ENCODE assay signal across 16 cellular contexts in the genomic region with DNA sequence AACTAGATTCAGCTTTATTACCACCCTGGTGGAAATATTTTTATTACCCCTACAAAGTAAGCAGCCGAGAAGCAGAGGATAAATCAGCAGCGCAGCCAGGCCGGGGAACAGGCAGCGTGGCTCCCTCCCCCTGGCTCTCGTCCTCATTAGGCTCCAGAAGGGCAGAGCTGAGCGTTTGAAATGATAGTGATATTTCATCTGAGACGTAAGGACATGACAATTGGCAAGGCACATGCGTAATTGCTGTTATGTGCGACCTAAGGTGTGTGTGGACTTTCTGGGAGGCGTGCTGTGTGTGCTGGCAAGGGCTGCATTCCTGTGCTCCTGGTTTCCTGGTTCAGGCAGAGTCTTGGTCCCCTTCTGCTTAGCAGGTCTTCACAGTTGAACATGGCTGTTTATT.
"Had no signal": no experiment of that assay in that cellular context is flagged by ENCODE, and none has a peak within 500 bp of the region (broad histone marks: within the 10 kb centered on the region; RNA-seq: fewer than 3 reads in every experiment).

No MANE protein-coding gene starts in this region.

- H3K36me3 ChIP-seq: uterus had no signal

- H3K4me3 ChIP-seq: esophagus squamous epithelium, lung, right atrium auricular region, sigmoid colon, skin epidermis, uterus had no signal

- H3K4me1 ChIP-seq: esophagus squamous epithelium, foreskin keratinocyte, right atrium auricular region, uterus had no signal

- H3K27ac ChIP-seq: esophagus squamous epithelium, foreskin keratinocyte, right atrium auricular region, sigmoid colon, skin epidermis, uterus had no signal

- FAIRE-seq: keratinocyte had no signal

- H3K27me3 ChIP-seq: esophagus squamous epithelium, foreskin keratinocyte, right atrium auricular region, sigmoid colon, uterus had no signal

- H3K9me3 ChIP-seq: esophagus squamous epithelium, right atrium auricular region, sigmoid colon, uterus had no signal

- DNase-seq: esophagus squamous epithelium; foreskin keratinocyte; immature natural killer cell; left ventricle myocardium superior; mesenchymal stem cell; midbrain; naive thymus-derived CD4-positive, alpha-beta T cell; nephron progenitor cell; stimulated activated CD4-positive, alpha-beta T cell treated with anti-CD3 and anti-CD28 coated beads, Interleukin-12 subunit alpha, Interleukin-12 subunit beta, amount 100 ng/mL, for 4 hours; stimulated activated naive CD4-positive, alpha-beta T cell treated with Interleukin-2 at 50 U/mL for 16 hours; uterus had no signal
